In the genomic region with DNA sequence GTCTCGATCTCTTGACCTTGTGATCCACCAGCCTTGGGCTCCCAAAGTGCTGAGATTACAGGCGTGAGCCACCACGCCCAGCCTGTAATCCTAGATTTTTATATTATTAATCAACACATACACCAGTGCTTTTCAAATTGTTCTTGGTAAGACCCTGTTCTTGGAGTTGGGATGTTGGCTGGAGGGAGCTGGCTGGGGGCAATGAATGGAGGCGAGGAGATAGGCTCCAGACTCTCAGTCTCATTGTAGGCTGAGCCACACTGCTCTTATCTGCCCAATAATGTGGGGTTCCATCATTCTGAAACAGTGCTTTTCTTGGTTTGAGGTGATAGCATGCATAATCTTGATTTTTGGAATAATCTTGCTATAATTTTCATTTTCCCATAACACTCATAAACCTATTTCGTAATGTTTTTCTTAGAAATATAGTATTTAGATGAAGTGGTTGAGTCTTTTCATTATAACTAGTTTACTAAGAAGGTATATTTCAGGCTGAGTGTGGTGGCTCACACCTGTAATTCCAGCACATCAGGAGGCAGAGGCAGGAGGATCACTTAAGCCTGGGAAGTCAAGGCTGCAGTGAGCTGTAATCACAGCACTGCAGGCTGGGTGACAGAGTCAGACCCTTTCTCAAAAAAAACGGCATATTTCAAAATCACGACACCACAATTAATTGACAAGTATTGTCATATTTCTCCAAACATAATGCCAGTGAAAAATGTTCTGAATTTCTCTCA, we compare ENCODE assay signal across 20 cellular contexts.
DNase-seq lines count a peak whose midpoint lies in the region; ATAC-seq, FAIRE-seq and TF ChIP-seq lines count a peak whose summit lies in the region.
"Had no signal": no experiment of that assay in that cellular context is flagged by ENCODE, and none has a peak within 500 bp of the region (broad histone marks: within the 10 kb centered on the region; RNA-seq: fewer than 3 reads in every experiment).

No MANE protein-coding gene starts in this region.

- intact Hi-C loops in PC-9 (cut with micrococcal nuclease; ENCODE audit: unreplicated experiment): no loop called here

- no peak overlapping the region for H3K9ac ChIP-seq in smooth muscle cell (ENCODE audit: low read depth)

- DNase-seq in activated naive CD4-positive, alpha-beta T cell treated with anti-CD3 and anti-CD28 coated beads, Interleukin-2, amount 50 U/mL, for 16 hours: no peak
- DNase-seq in PC-9 (no peak), smooth muscle cell (lab: John Stamatoyannopoulos, UW; ENCODE audit: unreplicated experiment) (no peak), GM12891 (ENCODE audit: insufficient read length, low spot score) (no peak), HTR-8/SVneo (ENCODE audit: insufficient read length, low spot score) (no peak)
- peak in 1 of 2 donors; percentile 36 for DNase-seq in activated T-cell treated with anti-CD3 and anti-CD28 coated beads, Interleukin-2, amount 50 U/mL, for 72 hours
- DNase-seq: activated effector memory CD4-positive, alpha-beta T cell treated with anti-CD3 and anti-CD28 coated beads, Interleukin-2, amount 50 U/mL, for 16 hours; aorta; effector CD4-positive, alpha-beta T cell; left ventricle myocardium superior; naive thymus-derived CD8-positive, alpha-beta T cell; NCI-H1092 treated with DMSO at 0.1 percent for 48 hours; NCI-H187 treated with DMSO at 0.1 percent for 48 hours; NCI-H524 treated with DMSO at 0.1 percent for 48 hours; SHP77; upper lobe of right lung had no signal

- H3K9me3 ChIP-seq in PC-9 (ENCODE audit: insufficient read depth, low read depth): no peaks in the 10 kb centered on the region
- H3K9me3 ChIP-seq in smooth muscle cell (replicated peaks; ENCODE audit: low read depth): no peaks in the 10 kb centered on the region
- H3K9me3 ChIP-seq: HAP-1, upper lobe of right lung had no signal

- H3K9me2 ChIP-seq in PC-9 (ENCODE audit: insufficient read depth): no peaks in the 10 kb centered on the region

- peak; percentile 38 to 53 for ATAC-seq in activated T-cell treated with anti-CD3 and anti-CD28 coated beads, Interleukin-2, amount 50 U/mL, for 72 hours (replicated peaks in 1 of 2)
- ATAC-seq: left ventricle myocardium superior, upper lobe of right lung had no signal

- CTCF ChIA-PET in PC-9 (lab: Charles Lee): no interaction called here

- WGBS in smooth muscle cell (ENCODE audit: low lambda C conversion rate): 97% methylated on average over 7 of the region's 7 CpGs

- H3F3A ChIP-seq in PC-9 (ENCODE audit: insufficient read depth, low read depth) (peaks cover 3% of the 10 kb centered on the region; the same call in 1 of the 2 replicates), smooth muscle cell (ENCODE audit: low read depth) (no peaks in the 10 kb centered on the region)

- H3K27me3 ChIP-seq in PC-9 (ENCODE audit: insufficient read depth, low read depth): no peaks in the 10 kb centered on the region
- no peaks in the 10 kb centered on the region for H3K27me3 ChIP-seq in smooth muscle cell (ENCODE audit: low read depth)
- H3K27me3 ChIP-seq: upper lobe of right lung had no signal

- H3K36me3 ChIP-seq in PC-9 (ENCODE audit: low read depth) (no peaks in the 10 kb centered on the region), smooth muscle cell (ENCODE audit: low read depth) (no peaks in the 10 kb centered on the region)
- H3K36me3 ChIP-seq: HAP-1, upper lobe of right lung had no signal

- no peak overlapping the region for H3K4me3 Mint-ChIP-seq in activated naive CD4-positive, alpha-beta T cell treated with anti-CD3 and anti-CD28 coated beads, Interleukin-2, amount 50 U/mL, for 24 hours
- peak overlapping the region; percentile 54 to 56 for H3K4me3 Mint-ChIP-seq in activated T-cell treated with anti-CD3 and anti-CD28 coated beads, Interleukin-2, amount 50 U/mL, for 72 hours

- H3K4me2 ChIP-seq in PC-9 (peak overlapping the region; percentile 71; the same call in 1 of the 2 replicates), smooth muscle cell (no peak overlapping the region)

- no peaks in the 10 kb centered on the region for H3K9me3 Mint-ChIP-seq in activated naive CD4-positive, alpha-beta T cell treated with anti-CD3 and anti-CD28 coated beads, Interleukin-2, amount 50 U/mL, for 24 hours
- H3K9me3 Mint-ChIP-seq in activated T-cell treated with anti-CD3 and anti-CD28 coated beads, Interleukin-2, amount 50 U/mL, for 72 hours: peaks cover 2 to 4% of the 10 kb centered on the region in 2 donors
- H3K9me3 Mint-ChIP-seq: naive thymus-derived CD8-positive, alpha-beta T cell had no signal

- H3K4me3 ChIP-seq in PC-9 (no peak overlapping the region), smooth muscle cell (no peak overlapping the region)
- H3K4me3 ChIP-seq: HAP-1, upper lobe of right lung had no signal

- BruUV-seq in PC-9 (replicated peaks; lab: Mats Ljungman, UMichigan): no TSS peak

- no peak for TF ChIP-seq POLR2A in GM12891 (IDR thresholded peaks at IDR 0.05; ENCODE audit: low read depth, low read length)

- H3K27me3 Mint-ChIP-seq in activated naive CD4-positive, alpha-beta T cell treated with anti-CD3 and anti-CD28 coated beads, Interleukin-2, amount 50 U/mL, for 24 hours: no peaks in the 10 kb centered on the region
- no peaks in the 10 kb centered on the region for H3K27me3 Mint-ChIP-seq in activated T-cell treated with anti-CD3 and anti-CD28 coated beads, Interleukin-2, amount 50 U/mL, for 72 hours (ENCODE audit: low read depth)
- H3K27me3 Mint-ChIP-seq: naive thymus-derived CD8-positive, alpha-beta T cell had no signal

- no peaks in the 10 kb centered on the region for H4K20me1 ChIP-seq in PC-9 (ENCODE audit: insufficient read depth)
- H4K20me1 ChIP-seq in smooth muscle cell (ENCODE audit: low read depth): no peaks in the 10 kb centered on the region

- no peaks in the 10 kb centered on the region for H3K36me3 Mint-ChIP-seq in activated naive CD4-positive, alpha-beta T cell treated with anti-CD3 and anti-CD28 coated beads, Interleukin-2, amount 50 U/mL, for 24 hours
- H3K36me3 Mint-ChIP-seq in activated T-cell treated with anti-CD3 and anti-CD28 coated beads, Interleukin-2, amount 50 U/mL, for 72 hours (ENCODE audit: insufficient read depth in 2 of 2): peaks cover 20 to 23% of the 10 kb centered on the region in 2 donors
- H3K36me3 Mint-ChIP-seq: naive thymus-derived CD8-positive, alpha-beta T cell had no signal

- H3K79me2 ChIP-seq in PC-9 (ENCODE audit: low read depth): no peaks in the 10 kb centered on the region
- no peaks in the 10 kb centered on the region for H3K79me2 ChIP-seq in smooth muscle cell (ENCODE audit: low read depth)

- no peak for TF ChIP-seq CTCF in PC-9 (conservative IDR thresholded peaks at IDR 0.05)
- no peak for TF ChIP-seq CTCF in smooth muscle cell (IDR thresholded peaks at IDR 0.05; ENCODE audit: borderline replicate concordance, insufficient read depth, poor library complexity, severe bottlenecking)

- H3K27ac ChIP-seq in PC-9: 0 out of 2 replicates have a peak overlapping the region, but pooled peaks have one; percentile 69
- H3K27ac ChIP-seq in smooth muscle cell (ENCODE audit: low read depth): peak overlapping the region; percentile 57
- H3K27ac ChIP-seq: upper lobe of right lung had no signal

- peaks cover 48% of the 10 kb centered on the region for H3K4me1 Mint-ChIP-seq in activated naive CD4-positive, alpha-beta T cell treated with anti-CD3 and anti-CD28 coated beads, Interleukin-2, amount 50 U/mL, for 24 hours
- peaks cover 98% of the 10 kb centered on the region for H3K4me1 Mint-ChIP-seq in activated T-cell treated with anti-CD3 and anti-CD28 coated beads, Interleukin-2, amount 50 U/mL, for 72 hours (ENCODE audit: low read depth)

- H2AFZ ChIP-seq in PC-9: no peak overlapping the region
- H2AFZ ChIP-seq in smooth muscle cell (ENCODE audit: low read depth): no peak overlapping the region

- peak overlapping the region; percentile 51 for H3K27ac Mint-ChIP-seq in activated naive CD4-positive, alpha-beta T cell treated with anti-CD3 and anti-CD28 coated beads, Interleukin-2, amount 50 U/mL, for 24 hours
- peak overlapping the region; percentile 97 for H3K27ac Mint-ChIP-seq in activated T-cell treated with anti-CD3 and anti-CD28 coated beads, Interleukin-2, amount 50 U/mL, for 72 hours

- H3K4me1 ChIP-seq in PC-9 (replicated peaks; ENCODE audit: insufficient read depth): peaks cover 6% of the 10 kb centered on the region; the same call in 1 of the 2 replicates
- H3K4me1 ChIP-seq in smooth muscle cell (ENCODE audit: low read depth): no peaks in the 10 kb centered on the region
- H3K4me1 ChIP-seq: HAP-1, upper lobe of right lung had no signal

- no peak for FAIRE-seq in GM12891 (lab: Jason Lieb, UNC)
- FAIRE-seq in HTR-8/SVneo (lab: Jason Lieb, UNC): no peak
- FAIRE-seq: colon, GM18507 had no signal

- POLR2A ChIA-PET in PC-9 (lab: Charles Lee; ENCODE audit: unreplicated experiment): no interaction called here

TF ChIP-seq in GM12891, 5 proteins besides CTCF, POLR2A, EP300 and RAD21:
- no peak for TF ChIP-seq POLR2AphosphoS5 (IDR thresholded peaks at IDR 0.05; ENCODE audit: low read depth, low read length)
- TF ChIP-seq SPI1 (IDR thresholded peaks at IDR 0.05; ENCODE audit: low read depth, low read length): no peak
- no peak for TF ChIP-seq TAF1 (IDR thresholded peaks at IDR 0.05; ENCODE audit: low read depth, low read length)
- no peak for TF ChIP-seq PAX5 (IDR thresholded peaks at IDR 0.05; ENCODE audit: insufficient read depth, low read length, severe bottlenecking)
- TF ChIP-seq POU2F2 (IDR thresholded peaks at IDR 0.05; ENCODE audit: low read depth, low read length): no peak
TF ChIP-seq in GM12891: peak in this region for 0.
